In genomic region chr7:25125137-25125946, GRCh38 we compare ENCODE assay signal across 8 cellular contexts. TPM values are rescaled to one million over a fixed set of nuclear protein-coding genes. Genes with fewer than 3 reads are reported as not detected.
DNase-seq lines count a peak whose midpoint lies in the region; ATAC-seq and TF ChIP-seq lines count a peak whose summit lies in the region.

Gene CYCS (minus strand): TSS chr7:25125260. CDS start chr7:25124119, 1,141 bp downstream.

- H3K27ac Mint-ChIP-seq in osteocyte (ENCODE audit: unreplicated experiment), result peak within 1 kb of the TSS; percentile 100

- no peaks in the 10 kb centered on the region for H3K4me1 ChIP-seq in thymus (ENCODE audit: control insufficient read depth, insufficient read depth, low read length)

- H3K4me3 ChIP-seq in GM12864 (ENCODE audit: low read depth, low read length), result peak within 1 kb of the TSS; percentile 87
- peak within 1 kb of the TSS; percentile 79 for H3K4me3 ChIP-seq in thymus (ENCODE audit: low read length)

- no peaks in the 10 kb centered on the region for H3K9me3 ChIP-seq in thymus (ENCODE audit: control insufficient read depth)

- DNase-seq in GM12864 (ENCODE audit: low read depth) (peak; percentile 100), NCI-H1417 (lab: John Stamatoyannopoulos, UW) (peak; percentile 100), SW 1271 (lab: John Stamatoyannopoulos, UW) (peak; percentile 99), head of caudate nucleus (peak; percentile 98 to 100 (median 99)), osteocyte (ENCODE audit: extremely low spot score, unreplicated experiment) (peak; percentile 100)
- peak; percentile 99 for DNase-seq in activated naive CD8-positive, alpha-beta T cell treated with anti-CD3 and anti-CD28 coated beads, Interleukin-2, amount 50 U/mL, for 16 hours (ENCODE audit: low read depth, low spot score)

- peaks cover 16% of the 10 kb centered on the region for H3K36me3 Mint-ChIP-seq in osteocyte (ENCODE audit: unreplicated experiment)

- WGBS in thymus, result 1% methylated on average over 67 of the region's 67 CpGs

- H3K36me3 ChIP-seq in thymus (ENCODE audit: control insufficient read depth, insufficient read depth), result peaks cover 14% of the 10 kb centered on the region

- ATAC-seq in HG02759 (IDR thresholded peaks at IDR 0.05; ENCODE audit: unreplicated experiment), result peak; percentile 94

- intact Hi-C loops in head of caudate nucleus (cut with DNase I), result no loop called here

- peak within 1 kb of the TSS; percentile 100 for H3K4me3 Mint-ChIP-seq in osteocyte (ENCODE audit: unreplicated experiment)

- no peaks in the 10 kb centered on the region for H3K27me3 ChIP-seq in thymus (ENCODE audit: control insufficient read depth, insufficient read depth)

- H3K27ac ChIP-seq in thymus (ENCODE audit: low read depth), result peak within 1 kb of the TSS; percentile 88

- H3K9me3 Mint-ChIP-seq in osteocyte (ENCODE audit: unreplicated experiment), result no peaks in the 10 kb centered on the region

- no peaks in the 10 kb centered on the region for H3K27me3 Mint-ChIP-seq in osteocyte (ENCODE audit: unreplicated experiment)

- TF ChIP-seq CTCF in GM12864 (IDR thresholded peaks at IDR 0.05; ENCODE audit: low read depth, low read length, missing control alignments) (no peak), osteocyte (IDR thresholded peaks at IDR 0.05) (no peak)

- H3K4me1 Mint-ChIP-seq in osteocyte (ENCODE audit: unreplicated experiment), result peaks cover 18% of the 10 kb centered on the region

RNA-seq across cellular contexts. Expression of gene CYCS, which starts in this region (rescaled TPM):
- 61.3 and 65.2 TPM in 2 replicates for total RNA-seq in osteocyte
- polyA plus RNA-seq in thymus, result 73.7 TPM

Comparison
In these comparisons a context has a peak if more than half of its experiments do, and no peak if none do; other contexts are left out.
1. Peak in every context shown above with its lines: DNase-seq, ATAC-seq, H3K4me3 ChIP-seq and H3K27ac ChIP-seq.